ENCODE assay signal across 1 cellular context in the genomic region with DNA sequence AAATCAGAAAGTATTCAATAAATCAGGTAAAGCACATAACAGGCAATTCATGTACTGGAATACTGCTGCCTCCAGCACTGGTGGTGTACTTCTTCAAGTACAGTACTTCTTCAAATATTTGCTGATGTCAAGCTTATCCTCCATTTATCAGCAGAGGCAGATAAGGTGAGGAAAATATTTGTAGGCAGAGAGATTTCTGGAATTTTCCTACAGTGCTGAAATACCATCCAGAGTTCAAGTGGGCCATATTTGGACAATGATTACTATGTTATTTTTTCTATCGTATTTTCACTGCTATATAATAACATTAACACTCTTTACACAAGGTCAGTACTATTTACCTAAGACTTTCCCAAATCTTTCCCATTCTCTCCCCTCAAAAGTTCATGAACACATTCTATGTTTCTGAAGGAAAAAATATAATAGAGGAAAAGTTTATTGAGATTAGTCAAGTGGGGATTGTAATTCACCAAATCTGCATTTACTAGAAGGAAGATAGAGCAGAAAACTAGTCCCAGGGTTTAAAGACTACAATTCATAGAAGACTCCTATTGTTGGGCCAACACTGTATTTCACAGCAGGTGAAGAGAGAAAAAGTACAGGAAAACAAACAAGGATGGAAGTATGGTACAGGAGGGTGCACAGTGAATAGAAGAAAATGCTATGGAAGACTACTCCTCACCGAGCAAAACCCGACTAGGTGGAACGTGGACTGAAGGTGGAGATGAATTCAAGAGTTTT.
A peak's percentile ranks its signal among the peaks of the same experiment; 100 is the strongest.
TF ChIP-seq lines count a peak whose summit lies in the region.

No MANE protein-coding gene starts in this region.

TF ChIP-seq in HepG2, 621 proteins besides CTCF, POLR2A, EP300 and RAD21 (continued from another document and continues in another):
- TF ChIP-seq, protein P1, sequence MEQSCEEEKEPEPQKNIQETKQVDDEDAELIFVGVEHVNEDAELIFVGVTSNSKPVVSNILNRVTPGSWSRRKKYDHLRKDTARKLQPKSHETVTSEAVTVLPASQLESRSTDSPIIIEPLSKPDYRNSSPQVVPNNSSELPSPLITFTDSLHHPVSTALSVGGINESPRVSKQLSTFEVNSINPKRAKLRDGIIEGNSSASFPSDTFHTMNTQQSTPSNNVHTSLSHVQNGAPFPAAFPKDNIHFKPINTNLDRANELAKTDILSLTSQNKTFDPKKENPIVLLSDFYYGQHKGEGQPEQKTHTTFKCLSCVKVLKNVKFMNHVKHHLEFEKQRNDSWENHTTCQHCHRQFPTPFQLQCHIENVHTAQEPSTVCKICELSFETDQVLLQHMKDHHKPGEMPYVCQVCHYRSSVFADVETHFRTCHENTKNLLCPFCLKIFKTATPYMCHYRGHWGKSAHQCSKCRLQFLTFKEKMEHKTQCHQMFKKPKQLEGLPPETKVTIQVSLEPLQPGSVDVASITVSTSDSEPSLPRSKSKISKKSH (CRISPR knock-in tag; IDR thresholded peaks at IDR 0.05; ENCODE audit: borderline replicate concordance), result no peak
- TF ChIP-seq, protein P2, sequence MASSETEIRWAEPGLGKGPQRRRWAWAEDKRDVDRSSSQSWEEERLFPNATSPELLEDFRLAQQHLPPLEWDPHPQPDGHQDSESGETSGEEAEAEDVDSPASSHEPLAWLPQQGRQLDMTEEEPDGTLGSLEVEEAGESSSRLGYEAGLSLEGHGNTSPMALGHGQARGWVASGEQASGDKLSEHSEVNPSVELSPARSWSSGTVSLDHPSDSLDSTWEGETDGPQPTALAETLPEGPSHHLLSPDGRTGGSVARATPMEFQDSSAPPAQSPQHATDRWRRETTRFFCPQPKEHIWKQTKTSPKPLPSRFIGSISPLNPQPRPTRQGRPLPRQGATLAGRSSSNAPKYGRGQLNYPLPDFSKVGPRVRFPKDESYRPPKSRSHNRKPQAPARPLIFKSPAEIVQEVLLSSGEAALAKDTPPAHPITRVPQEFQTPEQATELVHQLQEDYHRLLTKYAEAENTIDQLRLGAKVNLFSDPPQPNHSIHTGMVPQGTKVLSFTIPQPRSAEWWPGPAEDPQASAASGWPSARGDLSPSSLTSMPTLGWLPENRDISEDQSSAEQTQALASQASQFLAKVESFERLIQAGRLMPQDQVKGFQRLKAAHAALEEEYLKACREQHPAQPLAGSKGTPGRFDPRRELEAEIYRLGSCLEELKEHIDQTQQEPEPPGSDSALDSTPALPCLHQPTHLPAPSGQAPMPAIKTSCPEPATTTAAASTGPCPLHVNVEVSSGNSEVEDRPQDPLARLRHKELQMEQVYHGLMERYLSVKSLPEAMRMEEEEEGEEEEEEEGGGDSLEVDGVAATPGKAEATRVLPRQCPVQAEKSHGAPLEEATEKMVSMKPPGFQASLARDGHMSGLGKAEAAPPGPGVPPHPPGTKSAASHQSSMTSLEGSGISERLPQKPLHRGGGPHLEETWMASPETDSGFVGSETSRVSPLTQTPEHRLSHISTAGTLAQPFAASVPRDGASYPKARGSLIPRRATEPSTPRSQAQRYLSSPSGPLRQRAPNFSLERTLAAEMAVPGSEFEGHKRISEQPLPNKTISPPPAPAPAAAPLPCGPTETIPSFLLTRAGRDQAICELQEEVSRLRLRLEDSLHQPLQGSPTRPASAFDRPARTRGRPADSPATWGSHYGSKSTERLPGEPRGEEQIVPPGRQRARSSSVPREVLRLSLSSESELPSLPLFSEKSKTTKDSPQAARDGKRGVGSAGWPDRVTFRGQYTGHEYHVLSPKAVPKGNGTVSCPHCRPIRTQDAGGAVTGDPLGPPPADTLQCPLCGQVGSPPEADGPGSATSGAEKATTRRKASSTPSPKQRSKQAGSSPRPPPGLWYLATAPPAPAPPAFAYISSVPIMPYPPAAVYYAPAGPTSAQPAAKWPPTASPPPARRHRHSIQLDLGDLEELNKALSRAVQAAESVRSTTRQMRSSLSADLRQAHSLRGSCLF (CRISPR knock-in tag; IDR thresholded peaks at IDR 0.05; ENCODE audit: borderline replicate concordance), result no peak
- no peak; the same call in 1 of the 2 replicates for TF ChIP-seq ZNF772 (CRISPR knock-in tag; IDR thresholded peaks at IDR 0.05)
- no peak for TF ChIP-seq ZNF678 (CRISPR knock-in tag; IDR thresholded peaks at IDR 0.05)
- TF ChIP-seq ZFP1 (CRISPR knock-in tag; IDR thresholded peaks at IDR 0.05), result no peak
- no peak for TF ChIP-seq ZNF788 (CRISPR knock-in tag; IDR thresholded peaks at IDR 0.05; ENCODE audit: borderline replicate concordance)
- TF ChIP-seq RXRB (CRISPR knock-in tag; IDR thresholded peaks at IDR 0.05; ENCODE audit: borderline replicate concordance), result peak; percentile 89
- no peak for TF ChIP-seq FOXK2 (IDR thresholded peaks at IDR 0.05)
- TF ChIP-seq ZNF839 (CRISPR knock-in tag; IDR thresholded peaks at IDR 0.05; ENCODE audit: borderline replicate concordance), result no peak
- no peak for TF ChIP-seq U2AF1 (optimal IDR thresholded peaks at IDR 0.05; ENCODE audit: low read depth, low read length)
- TF ChIP-seq WIZ (CRISPR knock-in tag; IDR thresholded peaks at IDR 0.05), result no peak
- no peak for TF ChIP-seq ZNF83 (CRISPR knock-in tag; IDR thresholded peaks at IDR 0.05; ENCODE audit: borderline replicate concordance)
- no peak for TF ChIP-seq ZNF607 (CRISPR knock-in tag; IDR thresholded peaks at IDR 0.05; ENCODE audit: borderline replicate concordance)
- peak; percentile 43; the same call in 1 of the 2 replicates for TF ChIP-seq TBX2 (CRISPR knock-in tag; IDR thresholded peaks at IDR 0.05; ENCODE audit: borderline replicate concordance)
- 0 out of 2 replicates have a peak, but pooled peaks have one; percentile 25 for TF ChIP-seq EHMT2 (IDR thresholded peaks at IDR 0.05; ENCODE audit: borderline replicate concordance, low read depth, low read length)
- TF ChIP-seq NFE2 (CRISPR knock-in tag; IDR thresholded peaks at IDR 0.05), result no peak
- TF ChIP-seq, protein P3, sequence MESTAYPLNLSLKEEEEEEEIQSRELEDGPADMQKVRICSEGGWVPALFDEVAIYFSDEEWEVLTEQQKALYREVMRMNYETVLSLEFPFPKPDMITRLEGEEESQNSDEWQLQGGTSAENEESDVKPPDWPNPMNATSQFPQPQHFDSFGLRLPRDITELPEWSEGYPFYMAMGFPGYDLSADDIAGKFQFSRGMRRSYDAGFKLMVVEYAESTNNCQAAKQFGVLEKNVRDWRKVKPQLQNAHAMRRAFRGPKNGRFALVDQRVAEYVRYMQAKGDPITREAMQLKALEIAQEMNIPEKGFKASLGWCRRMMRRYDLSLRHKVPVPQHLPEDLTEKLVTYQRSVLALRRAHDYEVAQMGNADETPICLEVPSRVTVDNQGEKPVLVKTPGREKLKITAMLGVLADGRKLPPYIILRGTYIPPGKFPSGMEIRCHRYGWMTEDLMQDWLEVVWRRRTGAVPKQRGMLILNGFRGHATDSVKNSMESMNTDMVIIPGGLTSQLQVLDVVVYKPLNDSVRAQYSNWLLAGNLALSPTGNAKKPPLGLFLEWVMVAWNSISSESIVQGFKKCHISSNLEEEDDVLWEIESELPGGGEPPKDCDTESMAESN (CRISPR knock-in tag; conservative IDR thresholded peaks at IDR 0.05), result 0 out of 2 replicates have a peak, but pooled peaks have one; percentile 25
- TF ChIP-seq ELF3 (CRISPR knock-in tag; IDR thresholded peaks at IDR 0.05), result peak; percentile 73
- no peak for TF ChIP-seq FOXC1 (CRISPR knock-in tag; IDR thresholded peaks at IDR 0.05; ENCODE audit: borderline replicate concordance)
- no peak for TF ChIP-seq MATR3 (CRISPR knock-in tag; IDR thresholded peaks at IDR 0.05)
- TF ChIP-seq, protein P4, sequence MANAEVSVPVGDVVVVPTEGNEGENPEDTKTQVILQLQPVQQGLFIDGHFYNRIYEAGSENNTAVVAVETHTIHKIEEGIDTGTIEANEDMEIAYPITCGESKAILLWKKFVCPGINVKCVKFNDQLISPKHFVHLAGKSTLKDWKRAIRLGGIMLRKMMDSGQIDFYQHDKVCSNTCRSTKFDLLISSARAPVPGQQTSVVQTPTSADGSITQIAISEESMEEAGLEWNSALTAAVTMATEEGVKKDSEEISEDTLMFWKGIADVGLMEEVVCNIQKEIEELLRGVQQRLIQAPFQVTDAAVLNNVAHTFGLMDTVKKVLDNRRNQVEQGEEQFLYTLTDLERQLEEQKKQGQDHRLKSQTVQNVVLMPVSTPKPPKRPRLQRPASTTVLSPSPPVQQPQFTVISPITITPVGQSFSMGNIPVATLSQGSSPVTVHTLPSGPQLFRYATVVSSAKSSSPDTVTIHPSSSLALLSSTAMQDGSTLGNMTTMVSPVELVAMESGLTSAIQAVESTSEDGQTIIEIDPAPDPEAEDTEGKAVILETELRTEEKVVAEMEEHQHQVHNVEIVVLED (CRISPR knock-in tag; IDR thresholded peaks at IDR 0.05; ENCODE audit: borderline replicate concordance), result no peak
- TF ChIP-seq KLF12 (CRISPR knock-in tag; IDR thresholded peaks at IDR 0.05; ENCODE audit: borderline replicate concordance), result no peak
- TF ChIP-seq, protein P5, sequence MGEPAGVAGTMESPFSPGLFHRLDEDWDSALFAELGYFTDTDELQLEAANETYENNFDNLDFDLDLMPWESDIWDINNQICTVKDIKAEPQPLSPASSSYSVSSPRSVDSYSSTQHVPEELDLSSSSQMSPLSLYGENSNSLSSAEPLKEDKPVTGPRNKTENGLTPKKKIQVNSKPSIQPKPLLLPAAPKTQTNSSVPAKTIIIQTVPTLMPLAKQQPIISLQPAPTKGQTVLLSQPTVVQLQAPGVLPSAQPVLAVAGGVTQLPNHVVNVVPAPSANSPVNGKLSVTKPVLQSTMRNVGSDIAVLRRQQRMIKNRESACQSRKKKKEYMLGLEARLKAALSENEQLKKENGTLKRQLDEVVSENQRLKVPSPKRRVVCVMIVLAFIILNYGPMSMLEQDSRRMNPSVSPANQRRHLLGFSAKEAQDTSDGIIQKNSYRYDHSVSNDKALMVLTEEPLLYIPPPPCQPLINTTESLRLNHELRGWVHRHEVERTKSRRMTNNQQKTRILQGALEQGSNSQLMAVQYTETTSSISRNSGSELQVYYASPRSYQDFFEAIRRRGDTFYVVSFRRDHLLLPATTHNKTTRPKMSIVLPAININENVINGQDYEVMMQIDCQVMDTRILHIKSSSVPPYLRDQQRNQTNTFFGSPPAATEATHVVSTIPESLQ (CRISPR knock-in tag; conservative IDR thresholded peaks at IDR 0.05), result no peak
- TF ChIP-seq HIVEP1 (CRISPR knock-in tag; IDR thresholded peaks at IDR 0.05), result no peak
- no peak for TF ChIP-seq ZMAT3 (CRISPR knock-in tag; conservative IDR thresholded peaks at IDR 0.05)
- peak; percentile 81; the same call in 1 of the 2 replicates for TF ChIP-seq SOX5 (CRISPR knock-in tag; IDR thresholded peaks at IDR 0.05; ENCODE audit: borderline replicate concordance)
- TF ChIP-seq NFKB2 (CRISPR knock-in tag; IDR thresholded peaks at IDR 0.05; ENCODE audit: borderline replicate concordance), result no peak
- no peak for TF ChIP-seq ZNF232 (CRISPR knock-in tag; IDR thresholded peaks at IDR 0.05; ENCODE audit: borderline replicate concordance)
- no peak for TF ChIP-seq CBX5 (CRISPR knock-in tag; IDR thresholded peaks at IDR 0.05; ENCODE audit: borderline replicate concordance)
- no peak for TF ChIP-seq ZFP62 (CRISPR knock-in tag; IDR thresholded peaks at IDR 0.05)
- TF ChIP-seq GTF2F1 (IDR thresholded peaks at IDR 0.05; ENCODE audit: low read length), result no peak
- TF ChIP-seq ZBTB3 (CRISPR knock-in tag; IDR thresholded peaks at IDR 0.05; ENCODE audit: borderline replicate concordance, low read depth), result no peak
- no peak for TF ChIP-seq HNRNPH1 (optimal IDR thresholded peaks at IDR 0.05; ENCODE audit: low read depth, low read length)
- TF ChIP-seq POLR2G (IDR thresholded peaks at IDR 0.05; ENCODE audit: low read depth, low read length), result no peak
- peak; percentile 98 for TF ChIP-seq NFIC (IDR thresholded peaks at IDR 0.05; ENCODE audit: low read length)
- no peak for TF ChIP-seq FOXP1 (IDR thresholded peaks at IDR 0.05)
- peak; percentile 77; the same call in 1 of the 2 replicates for TF ChIP-seq FOXP1 (CRISPR knock-in tag; IDR thresholded peaks at IDR 0.05)
- no peak for TF ChIP-seq AHR (CRISPR knock-in tag; IDR thresholded peaks at IDR 0.05)
- TF ChIP-seq, protein P6, sequence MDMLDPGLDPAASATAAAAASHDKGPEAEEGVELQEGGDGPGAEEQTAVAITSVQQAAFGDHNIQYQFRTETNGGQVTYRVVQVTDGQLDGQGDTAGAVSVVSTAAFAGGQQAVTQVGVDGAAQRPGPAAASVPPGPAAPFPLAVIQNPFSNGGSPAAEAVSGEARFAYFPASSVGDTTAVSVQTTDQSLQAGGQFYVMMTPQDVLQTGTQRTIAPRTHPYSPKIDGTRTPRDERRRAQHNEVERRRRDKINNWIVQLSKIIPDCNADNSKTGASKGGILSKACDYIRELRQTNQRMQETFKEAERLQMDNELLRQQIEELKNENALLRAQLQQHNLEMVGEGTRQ (IDR thresholded peaks at IDR 0.05; ENCODE audit: low read depth, low read length), result no peak
- TF ChIP-seq, protein P6 (CRISPR knock-in tag; IDR thresholded peaks at IDR 0.05; ENCODE audit: borderline replicate concordance), result peak; percentile 54; the same call in 1 of the 2 replicates
- no peak for TF ChIP-seq ZNF614 (CRISPR knock-in tag; IDR thresholded peaks at IDR 0.05; ENCODE audit: borderline replicate concordance)
- TF ChIP-seq, protein P7, sequence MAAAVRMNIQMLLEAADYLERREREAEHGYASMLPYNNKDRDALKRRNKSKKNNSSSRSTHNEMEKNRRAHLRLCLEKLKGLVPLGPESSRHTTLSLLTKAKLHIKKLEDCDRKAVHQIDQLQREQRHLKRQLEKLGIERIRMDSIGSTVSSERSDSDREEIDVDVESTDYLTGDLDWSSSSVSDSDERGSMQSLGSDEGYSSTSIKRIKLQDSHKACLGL (CRISPR knock-in tag; IDR thresholded peaks at IDR 0.05), result no peak
- TF ChIP-seq REL (CRISPR knock-in tag; conservative IDR thresholded peaks at IDR 0.05), result no peak
- TF ChIP-seq RAD51 (IDR thresholded peaks at IDR 0.05; ENCODE audit: borderline replicate concordance), result no peak
- TF ChIP-seq MTA1 (CRISPR knock-in tag; IDR thresholded peaks at IDR 0.05; ENCODE audit: borderline replicate concordance), result no peak
- TF ChIP-seq, protein P8, sequence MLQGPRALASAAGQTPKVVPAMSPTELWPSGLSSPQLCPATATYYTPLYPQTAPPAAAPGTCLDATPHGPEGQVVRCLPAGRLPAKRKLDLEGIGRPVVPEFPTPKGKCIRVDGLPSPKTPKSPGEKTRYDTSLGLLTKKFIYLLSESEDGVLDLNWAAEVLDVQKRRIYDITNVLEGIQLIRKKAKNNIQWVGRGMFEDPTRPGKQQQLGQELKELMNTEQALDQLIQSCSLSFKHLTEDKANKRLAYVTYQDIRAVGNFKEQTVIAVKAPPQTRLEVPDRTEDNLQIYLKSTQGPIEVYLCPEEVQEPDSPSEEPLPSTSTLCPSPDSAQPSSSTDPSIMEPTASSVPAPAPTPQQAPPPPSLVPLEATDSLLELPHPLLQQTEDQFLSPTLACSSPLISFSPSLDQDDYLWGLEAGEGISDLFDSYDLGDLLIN (CRISPR knock-in tag; IDR thresholded peaks at IDR 0.05; ENCODE audit: borderline replicate concordance), result no peak
- TF ChIP-seq, protein P9, sequence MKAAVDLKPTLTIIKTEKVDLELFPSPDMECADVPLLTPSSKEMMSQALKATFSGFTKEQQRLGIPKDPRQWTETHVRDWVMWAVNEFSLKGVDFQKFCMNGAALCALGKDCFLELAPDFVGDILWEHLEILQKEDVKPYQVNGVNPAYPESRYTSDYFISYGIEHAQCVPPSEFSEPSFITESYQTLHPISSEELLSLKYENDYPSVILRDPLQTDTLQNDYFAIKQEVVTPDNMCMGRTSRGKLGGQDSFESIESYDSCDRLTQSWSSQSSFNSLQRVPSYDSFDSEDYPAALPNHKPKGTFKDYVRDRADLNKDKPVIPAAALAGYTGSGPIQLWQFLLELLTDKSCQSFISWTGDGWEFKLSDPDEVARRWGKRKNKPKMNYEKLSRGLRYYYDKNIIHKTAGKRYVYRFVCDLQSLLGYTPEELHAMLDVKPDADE (CRISPR knock-in tag; IDR thresholded peaks at IDR 0.05), result no peak
